2 cellular contexts compared by ENCODE assay signal in the genomic region with DNA sequence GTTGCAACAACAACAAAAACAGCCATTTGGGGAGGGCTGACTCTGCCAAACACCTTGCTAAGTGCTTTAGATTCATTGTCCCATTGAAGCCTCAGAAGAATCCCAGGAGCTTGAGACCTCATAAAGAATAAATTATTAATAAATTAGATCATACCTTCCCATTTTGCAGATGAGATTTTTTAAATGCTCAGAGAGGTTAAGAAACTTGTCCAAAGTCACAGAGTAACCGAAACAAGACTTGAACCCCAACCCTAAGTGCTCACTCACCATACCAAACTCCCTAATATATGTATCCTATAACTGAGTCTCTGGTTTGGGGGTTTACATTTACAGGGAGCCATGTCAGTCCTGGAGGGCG.
TF ChIP-seq lines count a peak whose summit lies in the region.

No MANE protein-coding gene starts in this region.

TF ChIP-seq in HEK293, 187 proteins besides CTCF, POLR2A, EP300 and RAD21 (continued from another document):
- no peak for TF ChIP-seq ZNF747 (tag by site-specific recombination; IDR thresholded peaks at IDR 0.05)
- TF ChIP-seq, protein P1, sequence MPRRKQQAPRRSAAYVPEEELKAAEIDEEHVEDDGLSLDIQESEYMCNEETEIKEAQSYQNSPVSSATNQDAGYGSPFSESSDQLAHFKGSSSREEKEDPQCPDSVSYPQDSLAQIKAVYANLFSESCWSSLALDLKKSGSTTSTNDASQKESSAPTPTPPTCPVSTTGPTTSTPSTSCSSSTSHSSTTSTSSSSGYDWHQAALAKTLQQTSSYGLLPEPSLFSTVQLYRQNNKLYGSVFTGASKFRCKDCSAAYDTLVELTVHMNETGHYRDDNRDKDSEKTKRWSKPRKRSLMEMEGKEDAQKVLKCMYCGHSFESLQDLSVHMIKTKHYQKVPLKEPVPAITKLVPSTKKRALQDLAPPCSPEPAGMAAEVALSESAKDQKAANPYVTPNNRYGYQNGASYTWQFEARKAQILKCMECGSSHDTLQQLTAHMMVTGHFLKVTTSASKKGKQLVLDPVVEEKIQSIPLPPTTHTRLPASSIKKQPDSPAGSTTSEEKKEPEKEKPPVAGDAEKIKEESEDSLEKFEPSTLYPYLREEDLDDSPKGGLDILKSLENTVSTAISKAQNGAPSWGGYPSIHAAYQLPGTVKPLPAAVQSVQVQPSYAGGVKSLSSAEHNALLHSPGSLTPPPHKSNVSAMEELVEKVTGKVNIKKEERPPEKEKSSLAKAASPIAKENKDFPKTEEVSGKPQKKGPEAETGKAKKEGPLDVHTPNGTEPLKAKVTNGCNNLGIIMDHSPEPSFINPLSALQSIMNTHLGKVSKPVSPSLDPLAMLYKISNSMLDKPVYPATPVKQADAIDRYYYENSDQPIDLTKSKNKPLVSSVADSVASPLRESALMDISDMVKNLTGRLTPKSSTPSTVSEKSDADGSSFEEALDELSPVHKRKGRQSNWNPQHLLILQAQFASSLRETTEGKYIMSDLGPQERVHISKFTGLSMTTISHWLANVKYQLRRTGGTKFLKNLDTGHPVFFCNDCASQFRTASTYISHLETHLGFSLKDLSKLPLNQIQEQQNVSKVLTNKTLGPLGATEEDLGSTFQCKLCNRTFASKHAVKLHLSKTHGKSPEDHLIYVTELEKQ (tag by site-specific recombination; IDR thresholded peaks at IDR 0.05; ENCODE audit: borderline replicate concordance), result no peak

TF ChIP-seq in WTC11, 78 proteins besides CTCF, POLR2A, EP300 and RAD21 (continued from another document):
- no peak for TF ChIP-seq MYBL2 (CRISPR knock-in tag; IDR thresholded peaks at IDR 0.05)
- TF ChIP-seq ZNF219 (CRISPR knock-in tag; IDR thresholded peaks at IDR 0.05; ENCODE audit: borderline replicate concordance), result no peak
- no peak for TF ChIP-seq HMGA2 (CRISPR knock-in tag; IDR thresholded peaks at IDR 0.05)
- no peak for TF ChIP-seq ZNF396 (CRISPR knock-in tag; IDR thresholded peaks at IDR 0.05; ENCODE audit: borderline replicate concordance)
- TF ChIP-seq, protein P2, sequence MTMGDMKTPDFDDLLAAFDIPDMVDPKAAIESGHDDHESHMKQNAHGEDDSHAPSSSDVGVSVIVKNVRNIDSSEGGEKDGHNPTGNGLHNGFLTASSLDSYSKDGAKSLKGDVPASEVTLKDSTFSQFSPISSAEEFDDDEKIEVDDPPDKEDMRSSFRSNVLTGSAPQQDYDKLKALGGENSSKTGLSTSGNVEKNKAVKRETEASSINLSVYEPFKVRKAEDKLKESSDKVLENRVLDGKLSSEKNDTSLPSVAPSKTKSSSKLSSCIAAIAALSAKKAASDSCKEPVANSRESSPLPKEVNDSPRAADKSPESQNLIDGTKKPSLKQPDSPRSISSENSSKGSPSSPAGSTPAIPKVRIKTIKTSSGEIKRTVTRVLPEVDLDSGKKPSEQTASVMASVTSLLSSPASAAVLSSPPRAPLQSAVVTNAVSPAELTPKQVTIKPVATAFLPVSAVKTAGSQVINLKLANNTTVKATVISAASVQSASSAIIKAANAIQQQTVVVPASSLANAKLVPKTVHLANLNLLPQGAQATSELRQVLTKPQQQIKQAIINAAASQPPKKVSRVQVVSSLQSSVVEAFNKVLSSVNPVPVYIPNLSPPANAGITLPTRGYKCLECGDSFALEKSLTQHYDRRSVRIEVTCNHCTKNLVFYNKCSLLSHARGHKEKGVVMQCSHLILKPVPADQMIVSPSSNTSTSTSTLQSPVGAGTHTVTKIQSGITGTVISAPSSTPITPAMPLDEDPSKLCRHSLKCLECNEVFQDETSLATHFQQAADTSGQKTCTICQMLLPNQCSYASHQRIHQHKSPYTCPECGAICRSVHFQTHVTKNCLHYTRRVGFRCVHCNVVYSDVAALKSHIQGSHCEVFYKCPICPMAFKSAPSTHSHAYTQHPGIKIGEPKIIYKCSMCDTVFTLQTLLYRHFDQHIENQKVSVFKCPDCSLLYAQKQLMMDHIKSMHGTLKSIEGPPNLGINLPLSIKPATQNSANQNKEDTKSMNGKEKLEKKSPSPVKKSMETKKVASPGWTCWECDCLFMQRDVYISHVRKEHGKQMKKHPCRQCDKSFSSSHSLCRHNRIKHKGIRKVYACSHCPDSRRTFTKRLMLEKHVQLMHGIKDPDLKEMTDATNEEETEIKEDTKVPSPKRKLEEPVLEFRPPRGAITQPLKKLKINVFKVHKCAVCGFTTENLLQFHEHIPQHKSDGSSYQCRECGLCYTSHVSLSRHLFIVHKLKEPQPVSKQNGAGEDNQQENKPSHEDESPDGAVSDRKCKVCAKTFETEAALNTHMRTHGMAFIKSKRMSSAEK (CRISPR knock-in tag; IDR thresholded peaks at IDR 0.05; ENCODE audit: borderline replicate concordance), result no peak
- TF ChIP-seq, protein P3, sequence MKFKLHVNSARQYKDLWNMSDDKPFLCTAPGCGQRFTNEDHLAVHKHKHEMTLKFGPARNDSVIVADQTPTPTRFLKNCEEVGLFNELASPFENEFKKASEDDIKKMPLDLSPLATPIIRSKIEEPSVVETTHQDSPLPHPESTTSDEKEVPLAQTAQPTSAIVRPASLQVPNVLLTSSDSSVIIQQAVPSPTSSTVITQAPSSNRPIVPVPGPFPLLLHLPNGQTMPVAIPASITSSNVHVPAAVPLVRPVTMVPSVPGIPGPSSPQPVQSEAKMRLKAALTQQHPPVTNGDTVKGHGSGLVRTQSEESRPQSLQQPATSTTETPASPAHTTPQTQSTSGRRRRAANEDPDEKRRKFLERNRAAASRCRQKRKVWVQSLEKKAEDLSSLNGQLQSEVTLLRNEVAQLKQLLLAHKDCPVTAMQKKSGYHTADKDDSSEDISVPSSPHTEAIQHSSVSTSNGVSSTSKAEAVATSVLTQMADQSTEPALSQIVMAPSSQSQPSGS (CRISPR knock-in tag; IDR thresholded peaks at IDR 0.05; ENCODE audit: borderline replicate concordance, low read depth), result no peak
- TF ChIP-seq ETV6 (CRISPR knock-in tag; IDR thresholded peaks at IDR 0.05), result no peak
- TF ChIP-seq, protein P4, sequence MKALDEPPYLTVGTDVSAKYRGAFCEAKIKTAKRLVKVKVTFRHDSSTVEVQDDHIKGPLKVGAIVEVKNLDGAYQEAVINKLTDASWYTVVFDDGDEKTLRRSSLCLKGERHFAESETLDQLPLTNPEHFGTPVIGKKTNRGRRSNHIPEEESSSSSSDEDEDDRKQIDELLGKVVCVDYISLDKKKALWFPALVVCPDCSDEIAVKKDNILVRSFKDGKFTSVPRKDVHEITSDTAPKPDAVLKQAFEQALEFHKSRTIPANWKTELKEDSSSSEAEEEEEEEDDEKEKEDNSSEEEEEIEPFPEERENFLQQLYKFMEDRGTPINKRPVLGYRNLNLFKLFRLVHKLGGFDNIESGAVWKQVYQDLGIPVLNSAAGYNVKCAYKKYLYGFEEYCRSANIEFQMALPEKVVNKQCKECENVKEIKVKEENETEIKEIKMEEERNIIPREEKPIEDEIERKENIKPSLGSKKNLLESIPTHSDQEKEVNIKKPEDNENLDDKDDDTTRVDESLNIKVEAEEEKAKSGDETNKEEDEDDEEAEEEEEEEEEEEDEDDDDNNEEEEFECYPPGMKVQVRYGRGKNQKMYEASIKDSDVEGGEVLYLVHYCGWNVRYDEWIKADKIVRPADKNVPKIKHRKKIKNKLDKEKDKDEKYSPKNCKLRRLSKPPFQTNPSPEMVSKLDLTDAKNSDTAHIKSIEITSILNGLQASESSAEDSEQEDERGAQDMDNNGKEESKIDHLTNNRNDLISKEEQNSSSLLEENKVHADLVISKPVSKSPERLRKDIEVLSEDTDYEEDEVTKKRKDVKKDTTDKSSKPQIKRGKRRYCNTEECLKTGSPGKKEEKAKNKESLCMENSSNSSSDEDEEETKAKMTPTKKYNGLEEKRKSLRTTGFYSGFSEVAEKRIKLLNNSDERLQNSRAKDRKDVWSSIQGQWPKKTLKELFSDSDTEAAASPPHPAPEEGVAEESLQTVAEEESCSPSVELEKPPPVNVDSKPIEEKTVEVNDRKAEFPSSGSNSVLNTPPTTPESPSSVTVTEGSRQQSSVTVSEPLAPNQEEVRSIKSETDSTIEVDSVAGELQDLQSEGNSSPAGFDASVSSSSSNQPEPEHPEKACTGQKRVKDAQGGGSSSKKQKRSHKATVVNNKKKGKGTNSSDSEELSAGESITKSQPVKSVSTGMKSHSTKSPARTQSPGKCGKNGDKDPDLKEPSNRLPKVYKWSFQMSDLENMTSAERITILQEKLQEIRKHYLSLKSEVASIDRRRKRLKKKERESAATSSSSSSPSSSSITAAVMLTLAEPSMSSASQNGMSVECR (CRISPR knock-in tag; IDR thresholded peaks at IDR 0.05; ENCODE audit: borderline replicate concordance), result no peak
- no peak for TF ChIP-seq JAZF1 (CRISPR knock-in tag; IDR thresholded peaks at IDR 0.05)
- TF ChIP-seq, protein P5, sequence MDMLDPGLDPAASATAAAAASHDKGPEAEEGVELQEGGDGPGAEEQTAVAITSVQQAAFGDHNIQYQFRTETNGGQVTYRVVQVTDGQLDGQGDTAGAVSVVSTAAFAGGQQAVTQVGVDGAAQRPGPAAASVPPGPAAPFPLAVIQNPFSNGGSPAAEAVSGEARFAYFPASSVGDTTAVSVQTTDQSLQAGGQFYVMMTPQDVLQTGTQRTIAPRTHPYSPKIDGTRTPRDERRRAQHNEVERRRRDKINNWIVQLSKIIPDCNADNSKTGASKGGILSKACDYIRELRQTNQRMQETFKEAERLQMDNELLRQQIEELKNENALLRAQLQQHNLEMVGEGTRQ (CRISPR knock-in tag; IDR thresholded peaks at IDR 0.05), result no peak
- no peak for TF ChIP-seq GRHL2 (CRISPR knock-in tag; IDR thresholded peaks at IDR 0.05; ENCODE audit: insufficient replicate concordance, severe bottlenecking)
